17 cellular contexts compared by ENCODE assay signal in the genomic region with DNA sequence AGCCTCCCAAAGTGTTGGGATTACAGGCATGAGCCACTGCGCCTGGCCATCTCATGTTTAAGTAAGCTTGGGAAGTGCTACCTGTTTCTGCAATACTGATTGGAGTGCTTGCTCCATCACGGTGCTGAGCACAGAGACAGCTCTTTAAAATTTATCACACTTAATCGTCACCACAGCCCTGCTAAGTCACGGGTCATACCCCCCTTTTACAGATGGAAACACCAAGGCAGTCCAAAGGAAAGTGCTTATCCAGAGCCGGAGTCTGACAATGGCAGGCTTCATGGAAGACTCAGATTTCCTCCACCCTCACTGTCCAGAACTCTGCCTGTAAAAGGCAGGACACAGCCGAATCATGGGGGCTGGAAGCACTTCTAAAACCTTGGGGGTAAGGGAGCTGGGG. TPM values are rescaled to one million over a fixed set of nuclear protein-coding genes. Genes with fewer than 3 reads are reported as not detected.
DNase-seq lines count a peak whose midpoint lies in the region; ATAC-seq and TF ChIP-seq lines count a peak whose summit lies in the region.
"Had no signal": no experiment of that assay in that cellular context is flagged by ENCODE, and none has a peak within 500 bp of the region (broad histone marks: within the 10 kb centered on the region; RNA-seq: fewer than 3 reads in every experiment).

No MANE protein-coding gene starts in this region.

- no peak overlapping the region for H3K27ac Mint-ChIP-seq in Calu3 (ENCODE audit: unreplicated experiment)
- H3K27ac Mint-ChIP-seq in memory B cell = peak overlapping the region; percentile 64
- H3K27ac Mint-ChIP-seq: HFFc6 had no signal

- no peaks in the 10 kb centered on the region for H3K9me3 Mint-ChIP-seq in Calu3 (ENCODE audit: low read depth, unreplicated experiment)
- H3K9me3 Mint-ChIP-seq in memory B cell = no peaks in the 10 kb centered on the region
- H3K9me3 Mint-ChIP-seq: CD14-positive monocyte; CD8-positive, alpha-beta T cell; HFFc6 had no signal

- DNase-seq in Calu3 (no peak), memory B cell (ENCODE audit: low spot score in 2 of 2) (no peak), osteoblast (ENCODE audit: insufficient read length, low spot score, missing footprints) (peak; percentile 21)
- DNase-seq: CD8-positive, alpha-beta T cell; COR-L47; DND-41; GDM1; HCEC 1CT; HFFc6; KBM-7 had no signal

- no peaks in the 10 kb centered on the region for H3K79me2 ChIP-seq in osteoblast (ENCODE audit: insufficient read depth, low read length)

- H3K4me1 ChIP-seq in osteoblast (ENCODE audit: insufficient read depth, low read length) = peaks cover 7% of the 10 kb centered on the region

- H3K36me3 Mint-ChIP-seq in Calu3 (ENCODE audit: insufficient read depth, unreplicated experiment) (peaks cover 11% of the 10 kb centered on the region), memory B cell (peaks cover 6% of the 10 kb centered on the region)

- H3K27ac ChIP-seq in 22Rv1 (peak overlapping the region; percentile 22; the same call in 1 of the 2 replicates), osteoblast (ENCODE audit: low read depth, low read length) (no peak overlapping the region)

- no peak overlapping the region for H2AFZ ChIP-seq in osteoblast (ENCODE audit: low read length)

- H3K27me3 Mint-ChIP-seq in Calu3 (ENCODE audit: unreplicated experiment) (no peaks in the 10 kb centered on the region), memory B cell (no peaks in the 10 kb centered on the region)
- H3K27me3 Mint-ChIP-seq: B cell had no signal

- H3K9me3 ChIP-seq in osteoblast (ENCODE audit: low read depth, low read length) = no peaks in the 10 kb centered on the region

- H3K36me3 ChIP-seq in osteoblast (ENCODE audit: insufficient read depth, low read length) = no peaks in the 10 kb centered on the region

- no peak overlapping the region for H3K4me2 ChIP-seq in osteoblast (ENCODE audit: insufficient read depth, low read length)

- BruUV-seq in Calu3 (replicated peaks; lab: Mats Ljungman, UMichigan) = TSS peak; percentile 2

- peaks cover 2% of the 10 kb centered on the region for H3K4me1 Mint-ChIP-seq in Calu3 (ENCODE audit: low read depth, unreplicated experiment)
- peaks cover 42% of the 10 kb centered on the region for H3K4me1 Mint-ChIP-seq in memory B cell

- TF ChIP-seq CTCF in 22Rv1 (IDR thresholded peaks at IDR 0.05) (no peak), Calu3 (IDR thresholded peaks at IDR 0.05; ENCODE audit: unreplicated experiment) (no peak), osteoblast (IDR thresholded peaks at IDR 0.05; ENCODE audit: extremely low read depth, low read depth, low read length) (no peak)

- no peaks in the 10 kb centered on the region for H3K27me3 ChIP-seq in osteoblast (ENCODE audit: insufficient read depth, low read length)

- no peak for ATAC-seq in memory B cell (ENCODE audit: low read depth)
- ATAC-seq in HG03108 (IDR thresholded peaks at IDR 0.05; ENCODE audit: unreplicated experiment) = no peak
- ATAC-seq in HG02571 (IDR thresholded peaks at IDR 0.05; ENCODE audit: unreplicated experiment) = no peak
- no peak for ATAC-seq in SK-N-SH treated with all-trans-retinoic acid at 6 μM for 48 hours
- ATAC-seq: CD8-positive, alpha-beta T cell had no signal

- peaks cover 3% of the 10 kb centered on the region for H4K20me1 ChIP-seq in osteoblast (ENCODE audit: insufficient read depth, low read length)

- CTCF ChIA-PET in Calu3 (lab: Charles Lee) = interaction anchor here (1.0 kb wide), 1 partner anchor 11 kb away, joined by 4 read pairs; no protein-coding TSS in a partner anchor

- intact Hi-C loops in Calu3 (cut with micrococcal nuclease; ENCODE audit: unreplicated experiment) = no loop called here

- H3K4me3 Mint-ChIP-seq in Calu3 (ENCODE audit: low read depth, unreplicated experiment) (no peak overlapping the region), memory B cell (no peak overlapping the region)
- H3K4me3 Mint-ChIP-seq: CD14-positive monocyte; CD8-positive, alpha-beta T cell; HFFc6 had no signal

- H3K4me3 ChIP-seq in osteoblast (ENCODE audit: insufficient read depth, low read length) = no peak overlapping the region

TF ChIP-seq in SK-N-SH treated with all-trans-retinoic acid at 6 μM for 48 hours, 23 proteins besides CTCF, POLR2A, EP300 and RAD21:
- TF ChIP-seq ISL1 (CRISPR knock-in tag; IDR thresholded peaks at IDR 0.05) (no peak), ZNF565 (CRISPR knock-in tag; conservative IDR thresholded peaks at IDR 0.05; ENCODE audit: low read depth) (no peak), RARB (CRISPR knock-in tag; IDR thresholded peaks at IDR 0.05) (no peak), BACH2 (CRISPR knock-in tag; IDR thresholded peaks at IDR 0.05; ENCODE audit: borderline replicate concordance) (no peak), TOX (CRISPR knock-in tag; IDR thresholded peaks at IDR 0.05; ENCODE audit: borderline replicate concordance) (no peak), ZNF70 (CRISPR knock-in tag; IDR thresholded peaks at IDR 0.05) (no peak), ZC3H10 (CRISPR knock-in tag; IDR thresholded peaks at IDR 0.05) (no peak), OSR1 (CRISPR knock-in tag; IDR thresholded peaks at IDR 0.05) (no peak), ZFP30 (CRISPR knock-in tag; IDR thresholded peaks at IDR 0.05) (no peak), ESRRG (CRISPR knock-in tag; IDR thresholded peaks at IDR 0.05) (no peak)
- TF ChIP-seq, protein P1, sequence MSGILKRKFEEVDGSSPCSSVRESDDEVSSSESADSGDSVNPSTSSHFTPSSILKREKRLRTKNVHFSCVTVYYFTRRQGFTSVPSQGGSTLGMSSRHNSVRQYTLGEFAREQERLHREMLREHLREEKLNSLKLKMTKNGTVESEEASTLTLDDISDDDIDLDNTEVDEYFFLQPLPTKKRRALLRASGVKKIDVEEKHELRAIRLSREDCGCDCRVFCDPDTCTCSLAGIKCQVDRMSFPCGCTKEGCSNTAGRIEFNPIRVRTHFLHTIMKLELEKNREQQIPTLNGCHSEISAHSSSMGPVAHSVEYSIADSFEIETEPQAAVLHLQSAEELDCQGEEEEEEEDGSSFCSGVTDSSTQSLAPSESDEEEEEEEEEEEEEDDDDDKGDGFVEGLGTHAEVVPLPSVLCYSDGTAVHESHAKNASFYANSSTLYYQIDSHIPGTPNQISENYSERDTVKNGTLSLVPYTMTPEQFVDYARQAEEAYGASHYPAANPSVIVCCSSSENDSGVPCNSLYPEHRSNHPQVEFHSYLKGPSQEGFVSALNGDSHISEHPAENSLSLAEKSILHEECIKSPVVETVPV (CRISPR knock-in tag; IDR thresholded peaks at IDR 0.05) = no peak
- TF ChIP-seq, protein P2, sequence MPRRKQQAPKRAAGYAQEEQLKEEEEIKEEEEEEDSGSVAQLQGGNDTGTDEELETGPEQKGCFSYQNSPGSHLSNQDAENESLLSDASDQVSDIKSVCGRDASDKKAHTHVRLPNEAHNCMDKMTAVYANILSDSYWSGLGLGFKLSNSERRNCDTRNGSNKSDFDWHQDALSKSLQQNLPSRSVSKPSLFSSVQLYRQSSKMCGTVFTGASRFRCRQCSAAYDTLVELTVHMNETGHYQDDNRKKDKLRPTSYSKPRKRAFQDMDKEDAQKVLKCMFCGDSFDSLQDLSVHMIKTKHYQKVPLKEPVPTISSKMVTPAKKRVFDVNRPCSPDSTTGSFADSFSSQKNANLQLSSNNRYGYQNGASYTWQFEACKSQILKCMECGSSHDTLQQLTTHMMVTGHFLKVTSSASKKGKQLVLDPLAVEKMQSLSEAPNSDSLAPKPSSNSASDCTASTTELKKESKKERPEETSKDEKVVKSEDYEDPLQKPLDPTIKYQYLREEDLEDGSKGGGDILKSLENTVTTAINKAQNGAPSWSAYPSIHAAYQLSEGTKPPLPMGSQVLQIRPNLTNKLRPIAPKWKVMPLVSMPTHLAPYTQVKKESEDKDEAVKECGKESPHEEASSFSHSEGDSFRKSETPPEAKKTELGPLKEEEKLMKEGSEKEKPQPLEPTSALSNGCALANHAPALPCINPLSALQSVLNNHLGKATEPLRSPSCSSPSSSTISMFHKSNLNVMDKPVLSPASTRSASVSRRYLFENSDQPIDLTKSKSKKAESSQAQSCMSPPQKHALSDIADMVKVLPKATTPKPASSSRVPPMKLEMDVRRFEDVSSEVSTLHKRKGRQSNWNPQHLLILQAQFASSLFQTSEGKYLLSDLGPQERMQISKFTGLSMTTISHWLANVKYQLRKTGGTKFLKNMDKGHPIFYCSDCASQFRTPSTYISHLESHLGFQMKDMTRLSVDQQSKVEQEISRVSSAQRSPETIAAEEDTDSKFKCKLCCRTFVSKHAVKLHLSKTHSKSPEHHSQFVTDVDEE (CRISPR knock-in tag; IDR thresholded peaks at IDR 0.05) = no peak
- TF ChIP-seq, protein P3, sequence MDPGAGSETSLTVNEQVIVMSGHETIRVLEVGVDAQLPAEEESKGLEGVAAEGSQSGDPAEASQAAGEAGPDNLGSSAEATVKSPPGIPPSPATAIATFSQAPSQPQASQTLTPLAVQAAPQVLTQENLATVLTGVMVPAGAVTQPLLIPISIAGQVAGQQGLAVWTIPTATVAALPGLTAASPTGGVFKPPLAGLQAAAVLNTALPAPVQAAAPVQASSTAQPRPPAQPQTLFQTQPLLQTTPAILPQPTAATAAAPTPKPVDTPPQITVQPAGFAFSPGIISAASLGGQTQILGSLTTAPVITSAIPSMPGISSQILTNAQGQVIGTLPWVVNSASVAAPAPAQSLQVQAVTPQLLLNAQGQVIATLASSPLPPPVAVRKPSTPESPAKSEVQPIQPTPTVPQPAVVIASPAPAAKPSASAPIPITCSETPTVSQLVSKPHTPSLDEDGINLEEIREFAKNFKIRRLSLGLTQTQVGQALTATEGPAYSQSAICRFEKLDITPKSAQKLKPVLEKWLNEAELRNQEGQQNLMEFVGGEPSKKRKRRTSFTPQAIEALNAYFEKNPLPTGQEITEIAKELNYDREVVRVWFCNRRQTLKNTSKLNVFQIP (CRISPR knock-in tag; IDR thresholded peaks at IDR 0.05; ENCODE audit: borderline replicate concordance, low read depth) = no peak

RNA-seq across cellular contexts. Expression of a gene that starts 2.7 kb away (rescaled TPM):
- total RNA-seq in Calu3 (2022) = not detected in 2 replicates
- 0.72 and 0.88 TPM in 2 replicates for total RNA-seq in osteoblast
- total RNA-seq: H4 had no signal

RNA-seq across cellular contexts. Expression of a gene that starts 5.8 kb away (rescaled TPM):
- total RNA-seq in Calu3 (2022) (0.86 TPM in 1 of 2 replicates, not detected in the other), osteoblast (not detected in 2 replicates)
- total RNA-seq: H4 had no signal

RNA-seq across cellular contexts. Expression of a gene that starts 7.7 kb away (rescaled TPM):
- total RNA-seq in Calu3 (2022) (155 and 181 TPM in 2 replicates), osteoblast (0.88 and 1.1 TPM in 2 replicates)

RNA-seq across cellular contexts. Expression of a gene that starts 9.1 kb away (rescaled TPM):
- total RNA-seq in Calu3 (2022) = 6.5 and 6.6 TPM in 2 replicates
- 6.5 and 7.4 TPM in 2 replicates for total RNA-seq in osteoblast

RNA-seq across cellular contexts. Expression of a gene that starts 12.6 kb away (rescaled TPM):
- total RNA-seq in Calu3 (2022) (2.0 and 3.4 TPM in 2 replicates), osteoblast (23.5 and 41.3 TPM in 2 replicates)

Comparison
In these comparisons a context has a peak if more than half of its experiments do, and no peak if none do; other contexts are left out.
1. RNA of a gene that starts 7.7 kb away (total RNA-seq): 155 to 181 TPM in Calu3; 0.88 to 1.1 TPM in osteoblast; every median in the first group is over 10 times any median in the second.